In genomic region chr6:57432919-57433684, GRCh38 we compare ENCODE assay signal across 13 cellular contexts.
DNase-seq lines count a peak whose midpoint lies in the region; ATAC-seq, FAIRE-seq and TF ChIP-seq lines count a peak whose summit lies in the region.
"Had no signal": no experiment of that assay in that cellular context is flagged by ENCODE, and none has a peak within 500 bp of the region (broad histone marks: within the 10 kb centered on the region; RNA-seq: fewer than 3 reads in every experiment).

No MANE protein-coding gene starts in this region.

- peak overlapping the region; percentile 66 to 91 (median 73) for H3K4me2 ChIP-seq in BLaER1 treated with 17β-estradiol and CSF1 and Interleukin-3, amounts not matched to agents 10 nM and 100 nM
- no peak overlapping the region for H3K4me2 ChIP-seq in H1 (ENCODE audit: insufficient read depth in 1 of 2, low read depth in 2 of 2, low read length in 2 of 2)

- peaks cover 0 to 5% of the 10 kb centered on the region in 2 experiments; a peak in 2 of 4 replicates for H3K79me2 ChIP-seq in H1 (ENCODE audit: control insufficient read depth in 1 of 2, insufficient read depth in 2 of 2, low read length in 2 of 2)

- no peak for TF ChIP-seq RAD21 in H1 (IDR thresholded peaks at IDR 0.05 in 1 of 2, conservative IDR thresholded peaks at IDR 0.05 in 1 of 2; ENCODE audit: low read depth in 2 of 2, low read length in 2 of 2)

- no peak overlapping the region for H4K91ac ChIP-seq in H1 (replicated peaks; ENCODE audit: insufficient read length, low read length)

- no peak for TF ChIP-seq POLR2A in H1 (IDR thresholded peaks at IDR 0.05; ENCODE audit: control extremely low read depth in 1 of 2, low read depth in 2 of 2, low read length in 2 of 2)

- no peak overlapping the region for H2AFZ ChIP-seq in H1 (ENCODE audit: low read length)

- no peak overlapping the region for H2BK12ac ChIP-seq in H1 (ENCODE audit: low read depth, low read length)

- H3K4me3 Mint-ChIP-seq in activated CD4-positive, alpha-beta memory T cell treated with anti-CD3 and anti-CD28 coated beads for 36 hours = no peak overlapping the region
- H3K4me3 Mint-ChIP-seq: CD4-positive, CD25-positive, alpha-beta regulatory T cell had no signal

- H3K27me3 ChIP-seq in BLaER1 treated with 17β-estradiol and CSF1 and Interleukin-3, amounts not matched to agents 10 nM and 100 nM = no peaks in the 10 kb centered on the region
- H3K27me3 ChIP-seq in H1 (replicated peaks in 1 of 4; ENCODE audit: control insufficient read depth in 3 of 4, extremely low read depth in 1 of 4, insufficient read depth in 3 of 4, low read length in 3 of 4) = no peaks in the 10 kb centered on the region

- no peak overlapping the region for H3K18ac ChIP-seq in H1 (ENCODE audit: extremely low read depth, low read length)

- CTCF ChIA-PET in H1 (lab: Charles Lee; ENCODE audit: partially characterized antibody) = no interaction called here
- CTCF ChIA-PET in activated CD4-positive, alpha-beta memory T cell treated with anti-CD3 and anti-CD28 coated beads for 36 hours (lab: Charles Lee) = no interaction called here

- POLR2A ChIA-PET in H1 (lab: Charles Lee; ENCODE audit: partially characterized antibody) = interaction anchor here (1.0 kb wide), 2 partner anchors 9 to 12 kb away, joined by 3 to 5 read pairs; no protein-coding TSS in a partner anchor
- POLR2A ChIA-PET in activated CD4-positive, alpha-beta memory T cell treated with anti-CD3 and anti-CD28 coated beads for 36 hours (lab: Charles Lee) = no interaction called here

- peak overlapping the region in 10 of 11 experiments; percentile 26 to 95 (median 88); a peak in 20 of 22 replicates for H3K27ac ChIP-seq in BLaER1 treated with 17β-estradiol and CSF1 and Interleukin-3, amounts not matched to agents 10 nM and 100 nM
- no peak overlapping the region for H3K27ac ChIP-seq in H1 (ENCODE audit: low read depth, low read length)

- no peak overlapping the region for H4K8ac ChIP-seq in H1 (ENCODE audit: extremely low read depth, insufficient read depth, low read length)

- no peaks in the 10 kb centered on the region for H4K20me1 ChIP-seq in BLaER1 treated with 17β-estradiol and CSF1 and Interleukin-3, amounts not matched to agents 10 nM and 100 nM
- no peaks in the 10 kb centered on the region for H4K20me1 ChIP-seq in H1 (replicated peaks in 1 of 2; ENCODE audit: control insufficient read depth in 1 of 2, insufficient read depth in 2 of 2, low read length in 2 of 2)

- no peak overlapping the region for H3K14ac ChIP-seq in H1 (ENCODE audit: insufficient read length)

- H3K23ac ChIP-seq in H1 (ENCODE audit: insufficient read length) = no peak overlapping the region

- H2BK20ac ChIP-seq in H1 (ENCODE audit: low read length) = no peak overlapping the region

- intact Hi-C loops in activated CD4-positive, alpha-beta memory T cell treated with anti-CD3 and anti-CD28 coated beads for 36 hours (cut with micrococcal nuclease) = no loop called here

- no peak for DNase-seq in H1 (ENCODE audit: low read depth in 1 of 2, low spot score in 2 of 2)
- DNase-seq in KG1 (lab: John Stamatoyannopoulos, UW) = no peak
- DNase-seq in activated CD4-positive, alpha-beta memory T cell treated with anti-CD3 and anti-CD28 coated beads for 36 hours = no peak
- DNase-seq in inferior parietal cortex (ENCODE audit: extremely low spot score) = no peak
- DNase-seq: central memory CD4-positive, alpha-beta T cell; naive thymus-derived CD4-positive, alpha-beta T cell; NCI-H2081; stimulated activated CD4-positive, alpha-beta T cell treated with anti-CD3 and anti-CD28 coated beads, Interleukin-4, amount 100 ng/mL, for 24 hours had no signal

- peaks cover 41 to 73% (median 56%) of the 10 kb centered on the region in 10 experiments for H3K4me1 ChIP-seq in BLaER1 treated with 17β-estradiol and CSF1 and Interleukin-3, amounts not matched to agents 10 nM and 100 nM
- H3K4me1 ChIP-seq in H1 (replicated peaks in 1 of 4; ENCODE audit: control insufficient read depth in 3 of 4, insufficient read depth in 4 of 4, low read length in 3 of 4) = no peaks in the 10 kb centered on the region

- no peak overlapping the region for H2BK5ac ChIP-seq in H1 (ENCODE audit: low read depth, low read length)

- H3K23me2 ChIP-seq in H1 (ENCODE audit: low read depth, low read length) = no peaks in the 10 kb centered on the region

- H2BK15ac ChIP-seq in H1 (ENCODE audit: low read length) = no peak overlapping the region

- H3K9me3 Mint-ChIP-seq in activated CD4-positive, alpha-beta memory T cell treated with anti-CD3 and anti-CD28 coated beads for 36 hours = no peaks in the 10 kb centered on the region
- H3K9me3 Mint-ChIP-seq: CD4-positive, CD25-positive, alpha-beta regulatory T cell had no signal

- no peak overlapping the region for H2AK5ac ChIP-seq in H1 (ENCODE audit: low read depth, low read length)

- H3K9ac ChIP-seq in BLaER1 treated with 17β-estradiol and CSF1 and Interleukin-3, amounts not matched to agents 10 nM and 100 nM = peak overlapping the region in 8 of 11 experiments; percentile 41 to 79 (median 71); a peak in 16 of 22 replicates
- no peak overlapping the region for H3K9ac ChIP-seq in H1 (replicated peaks in 1 of 4; ENCODE audit: extremely low read depth in 1 of 4, low read depth in 3 of 4, low read length in 3 of 4)

- no peak overlapping the region for H3K56ac ChIP-seq in H1 (replicated peaks; ENCODE audit: insufficient read length, low read depth, low read length)

- no peak overlapping the region for H4K5ac ChIP-seq in H1 (ENCODE audit: insufficient read length, low read depth, low read length)

- TF ChIP-seq EP300 in H1 (IDR thresholded peaks at IDR 0.05; ENCODE audit: borderline replicate concordance in 1 of 2, low read depth in 2 of 2, low read length in 2 of 2) = no peak

- H2BK120ac ChIP-seq in H1 (replicated peaks; ENCODE audit: low read depth, low read length) = no peak overlapping the region

- peaks cover 8% of the 10 kb centered on the region for H3K36me3 Mint-ChIP-seq in activated CD4-positive, alpha-beta memory T cell treated with anti-CD3 and anti-CD28 coated beads for 36 hours

- peaks cover 17% of the 10 kb centered on the region for H3K4me1 Mint-ChIP-seq in activated CD4-positive, alpha-beta memory T cell treated with anti-CD3 and anti-CD28 coated beads for 36 hours (ENCODE audit: low read depth)

- TF ChIP-seq CTCF in H1 (IDR thresholded peaks at IDR 0.05; ENCODE audit: control extremely low read depth in 1 of 3, insufficient read depth in 1 of 3, low read depth in 1 of 3, low read length in 3 of 3) = no peak

- peaks cover 0 to 14% (median 5%) of the 10 kb centered on the region in 11 experiments; a peak in 5 of 22 replicates for H3K36me3 ChIP-seq in BLaER1 treated with 17β-estradiol and CSF1 and Interleukin-3, amounts not matched to agents 10 nM and 100 nM
- no peaks in the 10 kb centered on the region for H3K36me3 ChIP-seq in H1 (ENCODE audit: control insufficient read depth in 2 of 4, insufficient read depth in 4 of 4, low read length in 3 of 4)

- H3K79me1 ChIP-seq in H1 (ENCODE audit: low read depth, low read length) = no peaks in the 10 kb centered on the region

- H3K27ac Mint-ChIP-seq in activated CD4-positive, alpha-beta memory T cell treated with anti-CD3 and anti-CD28 coated beads for 36 hours = no peak overlapping the region

- ATAC-seq in GM21367 (IDR thresholded peaks at IDR 0.05; ENCODE audit: unreplicated experiment) = peak; percentile 48
- ATAC-seq in HG03196 (IDR thresholded peaks at IDR 0.05; ENCODE audit: unreplicated experiment) = peak; percentile 82
- ATAC-seq in GM21717 (IDR thresholded peaks at IDR 0.05; ENCODE audit: unreplicated experiment) = no peak
- ATAC-seq: naive thymus-derived CD4-positive, alpha-beta T cell had no signal

- no peaks in the 10 kb centered on the region for H3K27me3 Mint-ChIP-seq in activated CD4-positive, alpha-beta memory T cell treated with anti-CD3 and anti-CD28 coated beads for 36 hours
- H3K27me3 Mint-ChIP-seq: CD4-positive, CD25-positive, alpha-beta regulatory T cell; naive thymus-derived CD4-positive, alpha-beta T cell had no signal

- peak overlapping the region; percentile 85 for H3K4ac ChIP-seq in H1 (replicated peaks; ENCODE audit: insufficient read length, low read depth, low read length)

- no peak for FAIRE-seq in H1 (lab: Jason Lieb, UNC)

- 82% methylated on average over 4 of the region's 4 CpGs; no CpG with 5 or more reads in 1 of the 2 experiments for WGBS in H1 (ENCODE audit: extremely low coverage in 1 of 2, insufficient coverage in 1 of 2, insufficient read length in 1 of 2, insufficient replicate concordance in 2 of 2, low coverage in 1 of 2, low lambda C conversion rate in 2 of 2, missing lambda C conversion rate in 1 of 2), 2 experiments

- peaks cover 0 to 9% (median 0%) of the 10 kb centered on the region in 11 experiments; a peak in 5 of 22 replicates for H3K9me3 ChIP-seq in BLaER1 treated with 17β-estradiol and CSF1 and Interleukin-3, amounts not matched to agents 10 nM and 100 nM (replicated peaks in 1 of 11)
- H3K9me3 ChIP-seq in H1 (ENCODE audit: insufficient read depth in 2 of 2, low read depth in 1 of 2, low read length in 1 of 2) = no peaks in the 10 kb centered on the region

- H3K4me3 ChIP-seq in BLaER1 treated with 17β-estradiol and CSF1 and Interleukin-3, amounts not matched to agents 10 nM and 100 nM = peak overlapping the region in 5 of 10 experiments; percentile 13 to 34 (median 26); a peak in 6 of 20 replicates
- H3K4me3 ChIP-seq in H1 (ENCODE audit: extremely low read depth in 1 of 4, insufficient read depth in 2 of 4, low read depth in 3 of 4, low read length in 4 of 4) = no peak overlapping the region

TF ChIP-seq in H1, 55 proteins besides CTCF, POLR2A, EP300 and RAD21 (continues in another document):
- no peak for TF ChIP-seq SUZ12 (IDR thresholded peaks at IDR 0.05; ENCODE audit: low read length)
- TF ChIP-seq RNF2 (IDR thresholded peaks at IDR 0.05; ENCODE audit: borderline replicate concordance, low read depth, low read length, missing control alignments, poor library complexity, severe bottlenecking) = no peak

Comparison
In these comparisons a context has a peak if more than half of its experiments do, and no peak if none do; other contexts are left out.
1. H3K4me2 ChIP-seq: peak in BLaER1 treated with 17β-estradiol and CSF1 and Interleukin-3, amounts not matched to agents 10 nM and 100 nM (11 of 11); none in H1 (0 of 2).
2. H3K9ac ChIP-seq: peak in BLaER1 treated with 17β-estradiol and CSF1 and Interleukin-3, amounts not matched to agents 10 nM and 100 nM (8 of 11); none in H1 (0 of 4).